1 cellular context compared by ENCODE assay signal in genomic region chr17:36485027-36485426, GRCh38.
TF ChIP-seq lines count a peak whose summit lies in the region.

No MANE protein-coding gene starts in this region.

TF ChIP-seq in H1, 55 proteins besides CTCF, POLR2A, EP300 and RAD21:
- TF ChIP-seq YY1 (IDR thresholded peaks at IDR 0.05; ENCODE audit: low read depth, low read length) (no peak), BACH1 (IDR thresholded peaks at IDR 0.05; ENCODE audit: low read length) (no peak), TAF1 (IDR thresholded peaks at IDR 0.05; ENCODE audit: low read depth, low read length) (no peak), ATF2 (IDR thresholded peaks at IDR 0.05; ENCODE audit: low read length) (no peak), CHD7 (IDR thresholded peaks at IDR 0.05; ENCODE audit: insufficient replicate concordance, low read length) (no peak), EZH2 (IDR thresholded peaks at IDR 0.05; ENCODE audit: low read depth, low read length, severe bottlenecking) (no peak), SP2 (IDR thresholded peaks at IDR 0.05; ENCODE audit: low read length) (no peak), MAFK (IDR thresholded peaks at IDR 0.05; ENCODE audit: low read depth, low read length) (no peak), JUND (IDR thresholded peaks at IDR 0.05; ENCODE audit: low read length) (no peak), HDAC6 (IDR thresholded peaks at IDR 0.05; ENCODE audit: low read depth, low read length) (no peak), RFX5 (IDR thresholded peaks at IDR 0.05; ENCODE audit: borderline replicate concordance, low read depth, low read length) (no peak), CEBPB (IDR thresholded peaks at IDR 0.05; ENCODE audit: low read depth, low read length) (no peak)
